ENCODE assay signal across 8 cellular contexts in genomic region chrX:87517571-87518141, GRCh38. TPM values are rescaled to one million over a fixed set of nuclear protein-coding genes. Genes with fewer than 3 reads are reported as not detected.
DNase-seq lines count a peak whose midpoint lies in the region; ATAC-seq lines count a peak whose summit lies in the region.

A gene with protein sequence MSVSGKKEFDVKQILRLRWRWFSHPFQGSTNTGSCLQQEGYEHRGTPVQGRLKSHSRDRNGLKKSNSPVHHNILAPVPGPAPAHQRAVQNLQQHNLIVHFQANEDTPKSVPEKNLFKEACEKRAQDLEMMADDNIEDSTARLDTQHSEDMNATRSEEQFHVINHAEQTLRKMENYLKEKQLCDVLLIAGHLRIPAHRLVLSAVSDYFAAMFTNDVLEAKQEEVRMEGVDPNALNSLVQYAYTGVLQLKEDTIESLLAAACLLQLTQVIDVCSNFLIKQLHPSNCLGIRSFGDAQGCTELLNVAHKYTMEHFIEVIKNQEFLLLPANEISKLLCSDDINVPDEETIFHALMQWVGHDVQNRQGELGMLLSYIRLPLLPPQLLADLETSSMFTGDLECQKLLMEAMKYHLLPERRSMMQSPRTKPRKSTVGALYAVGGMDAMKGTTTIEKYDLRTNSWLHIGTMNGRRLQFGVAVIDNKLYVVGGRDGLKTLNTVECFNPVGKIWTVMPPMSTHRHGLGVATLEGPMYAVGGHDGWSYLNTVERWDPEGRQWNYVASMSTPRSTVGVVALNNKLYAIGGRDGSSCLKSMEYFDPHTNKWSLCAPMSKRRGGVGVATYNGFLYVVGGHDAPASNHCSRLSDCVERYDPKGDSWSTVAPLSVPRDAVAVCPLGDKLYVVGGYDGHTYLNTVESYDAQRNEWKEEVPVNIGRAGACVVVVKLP (plus strand): TSS chrX:87517802. CDS start chrX:87517894, 92 bp downstream.

- intact Hi-C loops in activated T-helper 1 cell treated with anti-CD3 and anti-CD28 coated beads, Interleukin-12 subunit alpha, Interleukin-12 subunit beta, Interleukin-2, Interleukin-4 antibody, amounts not matched to agents 30 ng/mL and 10 ng/mL and 1 ng/mL, durations not matched to agents 14 hours and 24 hours and 36 hours (cut with micrococcal nuclease), result no loop called here

- peak in 11 of 14 donors; percentile 0 to 56 (median 30) for DNase-seq in C1 segment of cervical spinal cord (lab: John Stamatoyannopoulos, UW)
- peak; percentile 27 for DNase-seq in NCI-H510A treated with DMSO at 0.1 percent for 48 hours (lab: John Stamatoyannopoulos, UW)
- DNase-seq in myocyte (ENCODE audit: low read depth), result peak; percentile 90
- DNase-seq in NCI-H2227 (lab: John Stamatoyannopoulos, UW; ENCODE audit: unreplicated experiment), result no peak
- DNase-seq in amniotic stem cell (lab: John Stamatoyannopoulos, UW), result no peak
- DNase-seq in activated T-helper 1 cell treated with anti-CD3 and anti-CD28 coated beads, Interleukin-12 subunit alpha, Interleukin-12 subunit beta, Interleukin-2, Interleukin-4 antibody, amounts not matched to agents 30 ng/mL and 10 ng/mL and 1 ng/mL, durations not matched to agents 14 hours and 24 hours and 36 hours (ENCODE audit: low spot score), result no peak

- H3K4me3 Mint-ChIP-seq in activated T-helper 1 cell treated with anti-CD3 and anti-CD28 coated beads, Interleukin-12 subunit alpha, Interleukin-12 subunit beta, Interleukin-2, Interleukin-4 antibody, amounts not matched to agents 30 ng/mL and 10 ng/mL and 1 ng/mL, durations not matched to agents 14 hours and 24 hours and 36 hours, result no peak within 1 kb of the TSS

- H3K36me3 Mint-ChIP-seq in activated T-helper 1 cell treated with anti-CD3 and anti-CD28 coated beads, Interleukin-12 subunit alpha, Interleukin-12 subunit beta, Interleukin-2, Interleukin-4 antibody, amounts not matched to agents 30 ng/mL and 10 ng/mL and 1 ng/mL, durations not matched to agents 14 hours and 24 hours and 36 hours (ENCODE audit: low read depth), result no peaks in the 10 kb centered on the region

- H3K27me3 Mint-ChIP-seq in activated T-helper 1 cell treated with anti-CD3 and anti-CD28 coated beads, Interleukin-12 subunit alpha, Interleukin-12 subunit beta, Interleukin-2, Interleukin-4 antibody, amounts not matched to agents 30 ng/mL and 10 ng/mL and 1 ng/mL, durations not matched to agents 14 hours and 24 hours and 36 hours (ENCODE audit: insufficient read depth), result peaks cover 2% of the 10 kb centered on the region

- H3K4me1 Mint-ChIP-seq in activated T-helper 1 cell treated with anti-CD3 and anti-CD28 coated beads, Interleukin-12 subunit alpha, Interleukin-12 subunit beta, Interleukin-2, Interleukin-4 antibody, amounts not matched to agents 30 ng/mL and 10 ng/mL and 1 ng/mL, durations not matched to agents 14 hours and 24 hours and 36 hours (ENCODE audit: low read depth), result no peaks in the 10 kb centered on the region

- ATAC-seq in HG03432 (IDR thresholded peaks at IDR 0.05; ENCODE audit: unreplicated experiment), result no peak

- in situ Hi-C loops in endometrial microvascular endothelial cells (cut with HindIII; ENCODE audit: inconsistent ontology term, low pct_unique_long_range_greater_than_20kb, low sequenced_read_pairs), result no loop called here

- no peaks in the 10 kb centered on the region for H3K9me3 Mint-ChIP-seq in activated T-helper 1 cell treated with anti-CD3 and anti-CD28 coated beads, Interleukin-12 subunit alpha, Interleukin-12 subunit beta, Interleukin-2, Interleukin-4 antibody, amounts not matched to agents 30 ng/mL and 10 ng/mL and 1 ng/mL, durations not matched to agents 14 hours and 24 hours and 36 hours

- H3K27ac Mint-ChIP-seq in activated T-helper 1 cell treated with anti-CD3 and anti-CD28 coated beads, Interleukin-12 subunit alpha, Interleukin-12 subunit beta, Interleukin-2, Interleukin-4 antibody, amounts not matched to agents 30 ng/mL and 10 ng/mL and 1 ng/mL, durations not matched to agents 14 hours and 24 hours and 36 hours, result no peak within 1 kb of the TSS

RNA-seq across cellular contexts. Expression of the gene that starts here (rescaled TPM):
- total RNA-seq in endometrial microvascular endothelial cells (ENCODE audit: inconsistent ontology term), result 16.1 TPM
- total RNA-seq in myocyte, result 13.0 and 22.0 TPM in 2 replicates
- polyA plus RNA-seq in myocyte (2012), result 7.3 TPM
- not detected in 2 replicates for total RNA-seq in activated T-helper 1 cell treated with anti-CD3 and anti-CD28 coated beads, Interleukin-12 subunit alpha, Interleukin-12 subunit beta, Interleukin-2, Interleukin-4 antibody, amounts not matched to agents 30 ng/mL and 10 ng/mL and 1 ng/mL, durations not matched to agents 14 hours and 24 hours and 36 hours

Comparison
In these comparisons a context has a peak if more than half of its experiments do, and no peak if none do; other contexts are left out.
1. RNA of the gene that starts here (total RNA-seq): 16.1 TPM in endometrial microvascular endothelial cells (single experiment) and 13.0 to 22.0 TPM in myocyte; not detected in activated T-helper 1 cell treated with anti-CD3 and anti-CD28 coated beads, Interleukin-12 subunit alpha, Interleukin-12 subunit beta, Interleukin-2, Interleukin-4 antibody, amounts not matched to agents 30 ng/mL and 10 ng/mL and 1 ng/mL, durations not matched to agents 14 hours and 24 hours and 36 hours; every median in the first group is over 10 times any median in the second.
2. DNase-seq: peak in C1 segment of cervical spinal cord (11 of 14), NCI-H510A treated with DMSO at 0.1 percent for 48 hours (single experiment) and myocyte (single experiment); none in NCI-H2227 (single experiment), amniotic stem cell (single experiment) and activated T-helper 1 cell treated with anti-CD3 and anti-CD28 coated beads, Interleukin-12 subunit alpha, Interleukin-12 subunit beta, Interleukin-2, Interleukin-4 antibody, amounts not matched to agents 30 ng/mL and 10 ng/mL and 1 ng/mL, durations not matched to agents 14 hours and 24 hours and 36 hours (single experiment).